In genomic region chr7:43726466-43726865, GRCh38 we compare ENCODE assay signal across 19 cellular contexts. TPM values are rescaled to one million over a fixed set of nuclear protein-coding genes. Genes with fewer than 3 reads are reported as not detected.
DNase-seq lines count a peak whose midpoint lies in the region; ATAC-seq, FAIRE-seq and TF ChIP-seq lines count a peak whose summit lies in the region.
"Had no signal": no experiment of that assay in that cellular context is flagged by ENCODE, and none has a peak within 500 bp of the region (broad histone marks: within the 10 kb centered on the region; RNA-seq: fewer than 3 reads in every experiment).

No MANE protein-coding gene starts in this region.

- no peak for FAIRE-seq in GM12878 (lab: Jason Lieb, UNC)

- TF ChIP-seq CTCF in OCI-LY7 (conservative IDR thresholded peaks at IDR 0.05; ENCODE audit: low read length) (no peak), GM12878 (IDR thresholded peaks at IDR 0.05 in 2 of 3, conservative IDR thresholded peaks at IDR 0.05 in 1 of 3; ENCODE audit: control insufficient read depth in 2 of 3, extremely low read depth in 1 of 3, insufficient read depth in 1 of 3, low read depth in 3 of 3, low read length in 3 of 3) (no peak), neural crest cell (conservative IDR thresholded peaks at IDR 0.05) (no peak), GM10266 (IDR thresholded peaks at IDR 0.05; ENCODE audit: control insufficient read depth, insufficient read depth, low read depth, missing control alignments) (no peak)

- no peaks in the 10 kb centered on the region for H3K9me3 Mint-ChIP-seq in CD8-positive, alpha-beta memory T cell
- no peaks in the 10 kb centered on the region for H3K9me3 Mint-ChIP-seq in neural crest cell
- no peaks in the 10 kb centered on the region for H3K9me3 Mint-ChIP-seq in CD4-positive, alpha-beta memory T cell

- no peak for TF ChIP-seq POLR2A in GM12878 (IDR thresholded peaks at IDR 0.05; ENCODE audit: low read depth, low read length)

- no peaks in the 10 kb centered on the region for H3K27me3 Mint-ChIP-seq in CD8-positive, alpha-beta memory T cell
- peaks cover 6% of the 10 kb centered on the region for H3K27me3 Mint-ChIP-seq in neural crest cell (ENCODE audit: low read depth)
- H3K27me3 Mint-ChIP-seq in CD4-positive, alpha-beta memory T cell = no peaks in the 10 kb centered on the region

- no peaks in the 10 kb centered on the region for H3K9me2 ChIP-seq in OCI-LY7 (ENCODE audit: insufficient read depth, low read length)

- no peak overlapping the region for H3K27ac ChIP-seq in CD8-positive, alpha-beta memory T cell (ENCODE audit: low read depth, low read length)
- H3K27ac ChIP-seq in OCI-LY7 (ENCODE audit: low read depth, low read length, poor library complexity, severe bottlenecking) = no peak overlapping the region
- no peak overlapping the region for H3K27ac ChIP-seq in GM12878 (ENCODE audit: control insufficient read depth, insufficient read depth)
- no peak overlapping the region for H3K27ac ChIP-seq in CD4-positive, alpha-beta memory T cell (ENCODE audit: low read depth, low read length)
- H3K27ac ChIP-seq: epithelial cell of prostate, gastroesophageal sphincter, spleen had no signal

- ATAC-seq in GM12878 (no peak), left ventricle myocardium superior (no peak)
- ATAC-seq: gastroesophageal sphincter, left cardiac atrium had no signal

- peak overlapping the region in 5 of 7 donors; percentile 18 to 83 (median 39) for H3K4me3 Mint-ChIP-seq in CD8-positive, alpha-beta memory T cell
- H3K4me3 Mint-ChIP-seq in neural crest cell = peak overlapping the region; percentile 98
- H3K4me3 Mint-ChIP-seq in CD4-positive, alpha-beta memory T cell = peak overlapping the region in 4 of 8 donors; percentile 17 to 79 (median 56)

- DNase-seq in CD8-positive, alpha-beta memory T cell = no peak
- DNase-seq in OCI-LY7 (ENCODE audit: low spot score) (no peak), GM12878 (ENCODE audit: low read depth, low spot score) (no peak), neural crest cell (ENCODE audit: low read depth, low spot score) (no peak), left ventricle myocardium superior (no peak), GM10266 (ENCODE audit: extremely low spot score) (no peak)
- no peak for DNase-seq in CD4-positive, alpha-beta memory T cell
- DNase-seq: activated CD4-positive, alpha-beta T cell treated with anti-CD3 and anti-CD28 coated beads, Interleukin-2, amount 50 U/mL, for 1 hour; Calu3; GOT3; left cardiac atrium; NCI-H1105; NCI-H2081; NCI-H446; NK-92 treated with Interleukin-12 subunit alpha and Interleukin-12 subunit beta, amount 100 ng/mL, for 24 hours; spleen; stimulated activated CD8-positive, alpha-beta memory T cell treated with anti-CD3 and anti-CD28 coated beads, Interleukin-4, amount 100 ng/mL, for 48 hours had no signal

- H4K20me1 ChIP-seq in OCI-LY7 (ENCODE audit: insufficient read depth, low read length) (peaks cover 16% of the 10 kb centered on the region), GM12878 (ENCODE audit: control insufficient read depth, insufficient read depth) (no peaks in the 10 kb centered on the region)

- H2AFZ ChIP-seq in OCI-LY7 (ENCODE audit: low read length) (no peak overlapping the region), GM12878 (ENCODE audit: control insufficient read depth, low read depth, low read length) (no peak overlapping the region)

- no peak for TF ChIP-seq EP300 in GM12878 (IDR thresholded peaks at IDR 0.05; ENCODE audit: borderline replicate concordance in 1 of 2, control insufficient read depth in 1 of 2, low read depth in 2 of 2, low read length in 2 of 2)

- POLR2A ChIA-PET in CD8-positive, alpha-beta memory T cell (lab: Charles Lee) = no interaction called here
- POLR2A ChIA-PET in OCI-LY7 (lab: Charles Lee) (no interaction called here), GM12878 (lab: Charles Lee) (interaction anchor here (0.8 kb wide), 1 partner anchor 24 kb away, joined by 3 read pairs; no protein-coding TSS in a partner anchor)
- POLR2A ChIA-PET in CD4-positive, alpha-beta memory T cell (lab: Charles Lee; ENCODE audit: partially characterized antibody) = no interaction called here

- intact Hi-C loops in OCI-LY7 (cut with micrococcal nuclease; ENCODE audit: unreplicated experiment) = loop anchor here (5.0 to 10.0 kb wide), 3 partner anchors 111 to 272 kb away; no protein-coding TSS in a partner anchor
- intact Hi-C loops in GM12878 (cut with micrococcal nuclease; ENCODE audit: unreplicated experiment) = loop anchor here (5.0 to 10.0 kb wide), 3 partner anchors 36 to 792 kb away; partner anchors contain the start of genes MRPL32 and PSMA2
- intact Hi-C loops in CD4-positive, alpha-beta memory T cell (cut with micrococcal nuclease) = loop anchor here (5.0 kb wide), 2 partner anchors 51 to 794 kb away; partner anchors contain the start of genes MRPL32 and PSMA2
- intact Hi-C loops in left ventricle myocardium superior (cut with micrococcal nuclease) = loop anchor here (10.0 kb wide), 1 partner anchor 792 kb away; the partner anchor contains the start of genes MRPL32 and PSMA2

- peaks cover 23% of the 10 kb centered on the region for H3K4me1 ChIP-seq in CD8-positive, alpha-beta memory T cell (ENCODE audit: insufficient read depth, low read length)
- H3K4me1 ChIP-seq in OCI-LY7 (ENCODE audit: insufficient read depth, low read length, poor library complexity, severe bottlenecking) (peaks cover 19% of the 10 kb centered on the region), GM12878 (ENCODE audit: control insufficient read depth, insufficient read depth, low read length) (peaks cover 4% of the 10 kb centered on the region; the same call in 1 of the 2 replicates)
- peaks cover 34% of the 10 kb centered on the region for H3K4me1 ChIP-seq in CD4-positive, alpha-beta memory T cell (ENCODE audit: insufficient read depth, low read length)

- H3K9ac ChIP-seq in GM12878 (ENCODE audit: control insufficient read depth, insufficient read depth, low read length) = no peak overlapping the region

- H3K36me3 Mint-ChIP-seq in CD8-positive, alpha-beta memory T cell = peaks cover 0 to 13% (median 1%) of the 10 kb centered on the region in 3 donors
- H3K36me3 Mint-ChIP-seq in neural crest cell (ENCODE audit: low read depth) = peaks cover 9% of the 10 kb centered on the region
- peaks cover 0 to 12% of the 10 kb centered on the region in 2 donors for H3K36me3 Mint-ChIP-seq in CD4-positive, alpha-beta memory T cell

- CTCF ChIA-PET in CD8-positive, alpha-beta memory T cell (lab: Charles Lee) = interaction anchor here (1.5 to 1.8 kb wide), 2 partner anchors 112 to 144 kb away, joined by 4 to 15 read pairs; partner anchors contain the start of gene STK17A
- CTCF ChIA-PET in OCI-LY7 (lab: Charles Lee; ENCODE audit: unreplicated experiment) = no interaction called here
- CTCF ChIA-PET in GM12878 (lab: Yijun Ruan, JAX) = interaction anchor here (1.6 to 6.2 kb wide), 3 partner anchors 26 to 144 kb away, joined by 6 to 84 read pairs (median 8); partner anchors contain the start of gene STK17A
- CTCF ChIA-PET in CD4-positive, alpha-beta memory T cell (lab: Charles Lee; ENCODE audit: partially characterized antibody) = interaction anchor here (10.2 kb wide), 1 partner anchor 145 kb away, joined by 140 read pairs; the partner anchor contains the start of gene STK17A

- H3K4me1 Mint-ChIP-seq in CD8-positive, alpha-beta memory T cell = peaks cover 34 to 60% (median 46%) of the 10 kb centered on the region in 3 donors
- peaks cover 31% of the 10 kb centered on the region for H3K4me1 Mint-ChIP-seq in neural crest cell
- peaks cover 34 to 49% (median 41%) of the 10 kb centered on the region in 4 donors for H3K4me1 Mint-ChIP-seq in CD4-positive, alpha-beta memory T cell

- H3K4me3 ChIP-seq in CD8-positive, alpha-beta memory T cell (ENCODE audit: low read length) = no peak overlapping the region
- H3K4me3 ChIP-seq in OCI-LY7 (ENCODE audit: low read depth, low read length, poor library complexity, severe bottlenecking) (no peak overlapping the region), GM12878 (peak overlapping the region; percentile 50)
- H3K4me3 ChIP-seq in CD4-positive, alpha-beta memory T cell (ENCODE audit: low read length in 2 of 2) = no peak overlapping the region
- H3K4me3 ChIP-seq: gastroesophageal sphincter, spleen had no signal

- BruUV-seq in OCI-LY7 (replicated peaks; lab: Mats Ljungman, UMichigan) (no TSS peak), GM12878 (replicated peaks; lab: Mats Ljungman, UMichigan) (no TSS peak)

- peak overlapping the region; percentile 70 for H3K4me2 ChIP-seq in OCI-LY7 (ENCODE audit: low read length)
- H3K4me2 ChIP-seq in GM12878 (ENCODE audit: control insufficient read depth, insufficient read depth) = peak overlapping the region; percentile 28; the same call in 1 of the 2 replicates

- no peaks in the 10 kb centered on the region for H3K9me3 ChIP-seq in CD8-positive, alpha-beta memory T cell (ENCODE audit: low read length)
- H3K9me3 ChIP-seq in OCI-LY7 (ENCODE audit: low read length) (peaks cover 13% of the 10 kb centered on the region; the same call in 1 of the 2 replicates), GM12878 (replicated peaks; ENCODE audit: control insufficient read depth, insufficient read depth, low read length) (peaks cover 2% of the 10 kb centered on the region; the same call in 2 of the 3 replicates)
- H3K9me3 ChIP-seq in CD4-positive, alpha-beta memory T cell (ENCODE audit: control insufficient read depth in 1 of 2, low read length in 2 of 2) = no peaks in the 10 kb centered on the region
- H3K9me3 ChIP-seq: gastroesophageal sphincter, spleen had no signal

- TF ChIP-seq RAD21 in GM12878 (IDR thresholded peaks at IDR 0.05; ENCODE audit: insufficient read depth, low read depth, low read length) = no peak

- in situ Hi-C loops in GM12878 (cut with MboI) = loop anchor here (10.0 kb wide), 1 partner anchor 792 kb away; the partner anchor contains the start of genes MRPL32 and PSMA2

- peaks cover 69% of the 10 kb centered on the region for H3K79me2 ChIP-seq in OCI-LY7 (ENCODE audit: insufficient read depth, low read depth, low read length)
- H3K79me2 ChIP-seq in GM12878 (ENCODE audit: control insufficient read depth, insufficient read depth, low read length) = peaks cover 82% of the 10 kb centered on the region

- SMC1A ChIA-PET in GM12878 (lab: Charles Lee; ENCODE audit: uncharacterized antibody, unreplicated experiment) = interaction anchor here (0.8 to 10.6 kb wide), 6 partner anchors 23 to 144 kb away, joined by 3 to 93 read pairs (median 4); partner anchors contain the start of gene STK17A

- RAD21 ChIA-PET in GM12878 (lab: Charles Lee; ENCODE audit: unreplicated experiment) = interaction anchor here (1.0 to 5.2 kb wide), 3 partner anchors 76 to 144 kb away, joined by 3 to 47 read pairs (median 4); partner anchors contain the start of gene STK17A

- no peaks in the 10 kb centered on the region for H3K36me3 ChIP-seq in CD8-positive, alpha-beta memory T cell (ENCODE audit: insufficient read depth, low read length)
- H3K36me3 ChIP-seq in OCI-LY7 (ENCODE audit: insufficient read depth, low read length) = peaks cover 18% of the 10 kb centered on the region
- no peaks in the 10 kb centered on the region; a peak in 1 of 4 replicates for H3K36me3 ChIP-seq in GM12878 (ENCODE audit: control insufficient read depth in 2 of 2, insufficient read depth in 2 of 2, low read length in 1 of 2)
- no peaks in the 10 kb centered on the region for H3K36me3 ChIP-seq in CD4-positive, alpha-beta memory T cell (ENCODE audit: insufficient read depth, low read length)
- H3K36me3 ChIP-seq: gastroesophageal sphincter, spleen had no signal

- no peaks in the 10 kb centered on the region for H3K27me3 ChIP-seq in CD8-positive, alpha-beta memory T cell (ENCODE audit: insufficient read depth, low read length, poor library complexity, severe bottlenecking)
- H3K27me3 ChIP-seq in GM12878 (replicated peaks in 1 of 2; ENCODE audit: control insufficient read depth in 2 of 2, insufficient read depth in 2 of 2, low read length in 1 of 2) = no peaks in the 10 kb centered on the region
- no peaks in the 10 kb centered on the region for H3K27me3 ChIP-seq in CD4-positive, alpha-beta memory T cell (ENCODE audit: insufficient read depth, low read length)
- H3K27me3 ChIP-seq: gastroesophageal sphincter, spleen had no signal

- WGBS in GM12878 (ENCODE audit: insufficient coverage, insufficient replicate concordance, low lambda C conversion rate, missing lambda C conversion rate) = 79% methylated on average over 4 of the region's 4 CpGs

- peak overlapping the region in 4 of 8 donors; percentile 5 to 47 (median 9) for H3K27ac Mint-ChIP-seq in CD8-positive, alpha-beta memory T cell
- no peak overlapping the region for H3K27ac Mint-ChIP-seq in neural crest cell (ENCODE audit: unreplicated experiment)
- H3K27ac Mint-ChIP-seq in CD4-positive, alpha-beta memory T cell = peak overlapping the region in 2 of 7 donors; percentile 45 to 47

RNA-seq across cellular contexts. Expression of gene COA1, which starts 2.9 kb away (rescaled TPM):
- total RNA-seq in CD8-positive, alpha-beta memory T cell = 10 to 100 TPM; 75.9 to 81.6 TPM
- polyA plus RNA-seq in CD8-positive, alpha-beta memory T cell = 68.9 TPM
- total RNA-seq in OCI-LY7 (2014; rRNA removed; shearing (Covaris generic)) = 96.0 and 96.9 TPM in 2 replicates
- total RNA-seq in OCI-LY7 (2022) (63.9 and 77.5 TPM in 2 replicates), GM12878 (2014; rRNA removed) (87.1 and 102 TPM in 2 replicates), GM12878 (2014; rRNA removed; fragmentation: Illumina TruSeq; extraction: Trizol) (97.3 and 103 TPM in 2 replicates), GM12878 (2021) (83.1 and 84.9 TPM in 2 replicates), neural crest cell (102 and 116 TPM in 2 replicates), left ventricle myocardium superior (72.5 TPM)
- total RNA-seq in GM12878 (2013; cell fraction: nucleolus; rRNA removed) = 530 and 536 TPM in 2 replicates
- 75.1 TPM for polyA plus RNA-seq in GM12878 (2011; ENCODE audit: low read depth)
- polyA plus RNA-seq in GM12878 (2011; rRNA removed) (109 and 117 TPM in 2 replicates), GM12878 (2014; fragmentation: Illumina TruSeq; extraction: Trizol) (122 and 171 TPM in 2 replicates), GM12878 (2014; fragmentation: Nextera tagmentation; extraction: Ambion mirVana) (100 to 1,000 TPM; 218 to 258 TPM), GM12878 (2014; rRNA removed) (105 and 126 TPM in 2 replicates), GM12878 (2016; fragmentation: Nextera tagmentation; extraction: Ambion mirVana) (100 to 1,000 TPM; 104 to 106 TPM)
- 98.4 and 113 TPM in 2 replicates for polyA plus RNA-seq in GM12878 (2011; cell fraction: cytosol; rRNA removed)
- 98.0 and 106 TPM in 2 replicates for polyA plus RNA-seq in GM12878 (2011; cell fraction: nucleus; rRNA removed)
- 80.5 and 85.8 TPM in 2 replicates for polyA plus RNA-seq in GM12878 (2012)
- polyA minus RNA-seq in GM12878 (2011; rRNA and poly(A)+ RNA removed) = 141 and 202 TPM in 2 replicates
- 22.2 and 26.7 TPM in 2 replicates for polyA minus RNA-seq in GM12878 (2011; cell fraction: cytosol; rRNA and poly(A)+ RNA removed)
- polyA minus RNA-seq in GM12878 (2011; cell fraction: nucleus; rRNA and poly(A)+ RNA removed) = 105 and 157 TPM in 2 replicates
- 10 to 100 TPM; 52.0 to 53.2 TPM for total RNA-seq in CD4-positive, alpha-beta memory T cell
- polyA plus RNA-seq in CD4-positive, alpha-beta memory T cell = 10 to 100 TPM; 43.7 to 56.4 TPM

RNA-seq across cellular contexts. Expression of gene BLVRA, which starts 32.0 kb away (rescaled TPM):
- total RNA-seq in CD8-positive, alpha-beta memory T cell = 10 to 100 TPM; 26.8 to 30.1 TPM
- polyA plus RNA-seq in CD8-positive, alpha-beta memory T cell = 52.6 TPM
- total RNA-seq in OCI-LY7 (2014; rRNA removed; shearing (Covaris generic)) = not detected in 2 replicates
- total RNA-seq in OCI-LY7 (2022) (0.70 and 0.91 TPM in 2 replicates), GM12878 (2014; rRNA removed) (61.7 and 63.3 TPM in 2 replicates), GM12878 (2014; rRNA removed; fragmentation: Illumina TruSeq; extraction: Trizol) (66.5 and 67.9 TPM in 2 replicates), GM12878 (2021) (66.9 and 73.7 TPM in 2 replicates), neural crest cell (31.3 and 31.6 TPM in 2 replicates), left ventricle myocardium superior (47.4 TPM)
- total RNA-seq in GM12878 (2013; cell fraction: nucleolus; rRNA removed) = 15.2 and 15.9 TPM in 2 replicates
- polyA plus RNA-seq in GM12878 (2011; ENCODE audit: low read depth) = 43.7 TPM
- polyA plus RNA-seq in GM12878 (2011; rRNA removed) (118 and 120 TPM in 2 replicates), GM12878 (2014; fragmentation: Illumina TruSeq; extraction: Trizol) (87.1 and 92.1 TPM in 2 replicates), GM12878 (2014; fragmentation: Nextera tagmentation; extraction: Ambion mirVana) (100 to 1,000 TPM; 187 to 198 TPM), GM12878 (2014; rRNA removed) (81.2 and 91.4 TPM in 2 replicates), GM12878 (2016; fragmentation: Nextera tagmentation; extraction: Ambion mirVana) (100 to 1,000 TPM; 113 TPM)
- 96.3 and 97.6 TPM in 2 replicates for polyA plus RNA-seq in GM12878 (2011; cell fraction: cytosol; rRNA removed)
- 50.2 and 66.6 TPM in 2 replicates for polyA plus RNA-seq in GM12878 (2011; cell fraction: nucleus; rRNA removed)
- polyA plus RNA-seq in GM12878 (2012) = 53.4 and 58.5 TPM in 2 replicates
- polyA minus RNA-seq in GM12878 (2011; rRNA and poly(A)+ RNA removed) = 46.7 and 73.4 TPM in 2 replicates
- polyA minus RNA-seq in GM12878 (2011; cell fraction: cytosol; rRNA and poly(A)+ RNA removed) = 17.5 and 29.0 TPM in 2 replicates
- 10.9 and 14.8 TPM in 2 replicates for polyA minus RNA-seq in GM12878 (2011; cell fraction: nucleus; rRNA and poly(A)+ RNA removed)
- 10 to 100 TPM; 18.1 to 19.3 TPM for total RNA-seq in CD4-positive, alpha-beta memory T cell
- polyA plus RNA-seq in CD4-positive, alpha-beta memory T cell = 100 to 1,000 TPM in 1 of 2 donors, 10 to 100 TPM in 1; 72.0 to 105 TPM

Comparison
In these comparisons a context has a peak if more than half of its experiments do, and no peak if none do; other contexts are left out.
1. RNA of gene BLVRA, which starts 32.0 kb away (total RNA-seq): 15.2 to 73.7 TPM in GM12878, 47.4 TPM in left ventricle myocardium superior (single experiment), 31.3 to 31.6 TPM in neural crest cell, 26.8 to 30.1 TPM in CD8-positive, alpha-beta memory T cell and 18.1 to 19.3 TPM in CD4-positive, alpha-beta memory T cell; 0.70 to 0.91 TPM in OCI-LY7; every median in the first group is over 4 times any median in the second.